ENCODE assay signal across 9 cellular contexts in the genomic region with DNA sequence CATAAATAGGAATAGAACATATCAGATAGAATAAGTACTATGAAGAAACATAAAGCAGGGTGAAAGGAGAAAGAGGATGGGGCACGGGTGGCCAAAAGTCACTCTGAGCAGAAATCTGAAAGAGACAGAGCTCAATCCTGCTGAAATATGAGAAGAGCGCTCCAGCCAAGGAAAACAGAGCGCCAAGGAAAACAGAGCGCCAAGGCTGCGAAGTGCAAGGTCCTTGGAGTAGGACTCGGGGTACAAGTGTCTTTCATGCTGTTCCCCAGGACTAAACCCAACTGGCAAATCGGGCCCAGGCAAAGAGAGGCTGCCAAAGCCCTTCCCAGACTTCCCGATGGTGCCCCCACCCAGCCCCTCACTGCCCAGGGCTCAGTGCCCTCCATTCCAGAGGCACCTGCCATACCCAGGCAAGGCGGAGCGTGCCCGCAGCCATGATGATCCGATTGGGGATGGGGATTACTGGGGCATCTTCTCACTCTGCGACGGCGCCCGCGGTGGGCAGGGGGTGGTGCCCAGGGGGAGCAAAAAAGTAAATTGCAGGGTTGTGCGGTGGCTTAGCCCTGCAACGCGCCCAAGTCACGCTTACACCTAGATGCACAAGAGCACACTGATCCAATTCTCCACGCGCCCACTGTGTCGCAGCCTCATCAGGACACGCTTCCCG. TPM values are rescaled to one million over a fixed set of nuclear protein-coding genes. Genes with fewer than 3 reads are reported as not detected.
A peak's percentile ranks its signal among the peaks of the same experiment; 100 is the strongest.
DNase-seq lines count a peak whose midpoint lies in the region; ATAC-seq lines count a peak whose summit lies in the region.
"Had no signal": no experiment of that assay in that cellular context is flagged by ENCODE, and none has a peak within 500 bp of the region (broad histone marks: within the 10 kb centered on the region; RNA-seq: fewer than 3 reads in every experiment).

No MANE protein-coding gene starts in this region.

- ATAC-seq in activated CD8-positive, alpha-beta memory T cell treated with anti-CD3 and anti-CD28 coated beads, Interleukin-2, amount 10 ng/mL, durations not matched to agents 7 days and 5 days, result no peak
- no peak for ATAC-seq in activated T-helper 17 cell treated with anti-CD3 and anti-CD28 coated beads, Interleukin-2, amount 50 U/mL, for 72 hours (replicated peaks)
- no peak for ATAC-seq in HG03469 (IDR thresholded peaks at IDR 0.05; ENCODE audit: unreplicated experiment)

- DNase-seq in activated CD8-positive, alpha-beta memory T cell treated with anti-CD3 and anti-CD28 coated beads, Interleukin-2, amount 10 ng/mL, durations not matched to agents 7 days and 5 days, result no peak
- no peak for DNase-seq in activated CD8-positive, alpha-beta memory T cell treated with anti-CD3 and anti-CD28 coated beads, Interleukin-2, amount 50 U/mL, for 48 hours
- DNase-seq in immature natural killer cell (no peak), kidney glomerular epithelial cell (lab: John Stamatoyannopoulos, UW) (no peak)
- no peak for DNase-seq in activated effector memory CD4-positive, alpha-beta T cell treated with anti-CD3 and anti-CD28 coated beads, Interleukin-2, amount 50 U/mL, for 16 hours
- DNase-seq: dorsolateral prefrontal cortex had no signal

- H3K27ac Mint-ChIP-seq in activated CD8-positive, alpha-beta memory T cell treated with anti-CD3 and anti-CD28 coated beads, Interleukin-2, amount 10 ng/mL, durations not matched to agents 7 days and 5 days, result no peak overlapping the region
- no peak overlapping the region for H3K27ac Mint-ChIP-seq in activated T-helper 17 cell treated with anti-CD3 and anti-CD28 coated beads, Interleukin-2, amount 50 U/mL, for 72 hours
- peak overlapping the region in 1 of 6 donors; percentile 0 for H3K27ac Mint-ChIP-seq in immature natural killer cell

- no peak overlapping the region for H3K9ac ChIP-seq in subcutaneous abdominal adipose tissue (ENCODE audit: low read length in 5 of 5)

- peaks cover 11% of the 10 kb centered on the region for H3K4me1 Mint-ChIP-seq in activated CD8-positive, alpha-beta memory T cell treated with anti-CD3 and anti-CD28 coated beads, Interleukin-2, amount 10 ng/mL, durations not matched to agents 7 days and 5 days
- peaks cover 5% of the 10 kb centered on the region for H3K4me1 Mint-ChIP-seq in activated T-helper 17 cell treated with anti-CD3 and anti-CD28 coated beads, Interleukin-2, amount 50 U/mL, for 72 hours
- H3K4me1 Mint-ChIP-seq in immature natural killer cell, result peaks cover 39% of the 10 kb centered on the region in 2 donors

- H3K27ac ChIP-seq in subcutaneous abdominal adipose tissue (ENCODE audit: low read depth, low read length), result no peak overlapping the region
- H3K27ac ChIP-seq: dorsolateral prefrontal cortex had no signal

- peak overlapping the region; percentile 8 for H3K4me3 Mint-ChIP-seq in activated CD8-positive, alpha-beta memory T cell treated with anti-CD3 and anti-CD28 coated beads, Interleukin-2, amount 10 ng/mL, durations not matched to agents 7 days and 5 days
- H3K4me3 Mint-ChIP-seq in activated T-helper 17 cell treated with anti-CD3 and anti-CD28 coated beads, Interleukin-2, amount 50 U/mL, for 72 hours, result peak overlapping the region; percentile 4
- H3K4me3 Mint-ChIP-seq in immature natural killer cell, result peak overlapping the region; percentile 56 to 81 (median 77)

- H3K36me3 ChIP-seq in subcutaneous abdominal adipose tissue (ENCODE audit: control insufficient read depth in 5 of 5, insufficient read depth in 5 of 5, low read length in 5 of 5), result no peaks in the 10 kb centered on the region

- H3K9me3 Mint-ChIP-seq in activated CD8-positive, alpha-beta memory T cell treated with anti-CD3 and anti-CD28 coated beads, Interleukin-2, amount 10 ng/mL, durations not matched to agents 7 days and 5 days (ENCODE audit: low read depth), result no peaks in the 10 kb centered on the region
- no peaks in the 10 kb centered on the region for H3K9me3 Mint-ChIP-seq in activated T-helper 17 cell treated with anti-CD3 and anti-CD28 coated beads, Interleukin-2, amount 50 U/mL, for 72 hours
- no peaks in the 10 kb centered on the region for H3K9me3 Mint-ChIP-seq in immature natural killer cell

- CTCF ChIA-PET in activated CD8-positive, alpha-beta memory T cell treated with anti-CD3 and anti-CD28 coated beads, Interleukin-2, amount 10 ng/mL, durations not matched to agents 7 days and 5 days (lab: Charles Lee), result interaction anchor here (0.6 to 6.6 kb wide), 18 partner anchors 8 to 430 kb away, joined by 3 to 115 read pairs (median 10); a partner anchor contains a TSS

- peaks cover 4 to 50% (median 43%) of the 10 kb centered on the region in 5 donors for H3K4me1 ChIP-seq in subcutaneous abdominal adipose tissue (ENCODE audit: control insufficient read depth in 5 of 5, insufficient read depth in 5 of 5, low read length in 5 of 5)

- peaks cover 0 to 5% (median 0%) of the 10 kb centered on the region in 5 donors for H3K27me3 ChIP-seq in subcutaneous abdominal adipose tissue (ENCODE audit: control insufficient read depth in 5 of 5, insufficient read depth in 4 of 5, low read length in 5 of 5)

- peaks cover 45% of the 10 kb centered on the region for H3K27me3 Mint-ChIP-seq in activated CD8-positive, alpha-beta memory T cell treated with anti-CD3 and anti-CD28 coated beads, Interleukin-2, amount 10 ng/mL, durations not matched to agents 7 days and 5 days
- H3K27me3 Mint-ChIP-seq in activated T-helper 17 cell treated with anti-CD3 and anti-CD28 coated beads, Interleukin-2, amount 50 U/mL, for 72 hours, result peaks cover 4% of the 10 kb centered on the region
- H3K27me3 Mint-ChIP-seq in immature natural killer cell (ENCODE audit: low read depth in 3 of 3), result peaks cover 0 to 8% (median 6%) of the 10 kb centered on the region in 3 donors

- H3K36me3 Mint-ChIP-seq in activated CD8-positive, alpha-beta memory T cell treated with anti-CD3 and anti-CD28 coated beads, Interleukin-2, amount 10 ng/mL, durations not matched to agents 7 days and 5 days, result no peaks in the 10 kb centered on the region
- no peaks in the 10 kb centered on the region for H3K36me3 Mint-ChIP-seq in activated T-helper 17 cell treated with anti-CD3 and anti-CD28 coated beads, Interleukin-2, amount 50 U/mL, for 72 hours (ENCODE audit: low read depth)
- H3K36me3 Mint-ChIP-seq in immature natural killer cell, result peaks cover 0 to 3% (median 0%) of the 10 kb centered on the region in 3 donors

- peak overlapping the region; percentile 26 to 80 (median 70) for H3K4me3 ChIP-seq in subcutaneous abdominal adipose tissue (ENCODE audit: low read depth in 1 of 5, low read length in 5 of 5)

- no peaks in the 10 kb centered on the region for H3K9me3 ChIP-seq in subcutaneous abdominal adipose tissue (ENCODE audit: control insufficient read depth in 5 of 5, low read length in 5 of 5)

RNA-seq across cellular contexts. Expression of a gene that starts 1.7 kb away (rescaled TPM):
- under 1 TPM; 0.12 to 0.18 TPM for total RNA-seq in activated CD8-positive, alpha-beta memory T cell treated with anti-CD3 and anti-CD28 coated beads, Interleukin-2, amount 10 ng/mL, durations not matched to agents 7 days and 5 days
- under 1 TPM in 1 of 2 donors, not detected in 1; 0.03 TPM for total RNA-seq in activated T-helper 17 cell treated with anti-CD3 and anti-CD28 coated beads, Interleukin-2, amount 50 U/mL, for 72 hours
- under 1 TPM; 0.29 to 0.66 (median 0.30) TPM for polyA plus RNA-seq in immature natural killer cell

Comparison
In these comparisons a context has a peak if more than half of its experiments do, and no peak if none do; other contexts are left out.
1. H3K4me3 Mint-ChIP-seq: peak in every context shown above with its lines; median percentile 77 in immature natural killer cell; 8 in activated CD8-positive, alpha-beta memory T cell treated with anti-CD3 and anti-CD28 coated beads, Interleukin-2, amount 10 ng/mL, durations not matched to agents 7 days and 5 days; 4 in activated T-helper 17 cell treated with anti-CD3 and anti-CD28 coated beads, Interleukin-2, amount 50 U/mL, for 72 hours.